15 cellular contexts compared by ENCODE assay signal in the genomic region with DNA sequence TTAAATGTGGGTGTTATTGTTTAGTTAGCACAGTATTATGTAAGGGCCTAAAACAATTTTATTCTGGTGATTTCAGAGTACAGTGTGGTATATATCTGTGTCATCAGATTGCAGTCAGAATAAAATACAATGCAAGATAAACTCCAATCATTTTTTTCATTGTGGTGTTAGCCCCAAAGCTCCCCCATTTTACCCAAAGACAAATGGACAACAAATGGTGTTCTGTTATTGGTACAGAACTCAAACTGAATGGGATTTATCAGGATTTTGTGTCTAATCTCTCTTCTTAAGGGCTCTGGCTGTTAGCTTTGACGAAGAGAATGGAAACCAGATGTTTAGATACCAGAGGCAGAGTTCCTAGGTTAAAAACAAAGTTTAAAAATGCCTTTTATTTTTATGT.
DNase-seq lines count a peak whose midpoint lies in the region; TF ChIP-seq lines count a peak whose summit lies in the region.
"Had no signal": no experiment of that assay in that cellular context is flagged by ENCODE, and none has a peak within 500 bp of the region (broad histone marks: within the 10 kb centered on the region; RNA-seq: fewer than 3 reads in every experiment).

No MANE protein-coding gene starts in this region.

- H3K27me3 ChIP-seq in neural progenitor cell = no peaks in the 10 kb centered on the region
- no peaks in the 10 kb centered on the region for H3K27me3 ChIP-seq in osteoblast (ENCODE audit: insufficient read depth, low read length)

- H3K27ac Mint-ChIP-seq in neural progenitor cell = no peak overlapping the region
- H3K27ac Mint-ChIP-seq: CD4-positive, alpha-beta T cell; GM23338 had no signal

- no peak overlapping the region for H3K9ac ChIP-seq in neural progenitor cell

- H3K36me3 Mint-ChIP-seq in neural progenitor cell = no peaks in the 10 kb centered on the region

- TF ChIP-seq CTCF in neural progenitor cell (IDR thresholded peaks at IDR 0.05) (no peak), osteoblast (IDR thresholded peaks at IDR 0.05; ENCODE audit: extremely low read depth, low read depth, low read length) (no peak)

- H3K36me3 ChIP-seq in neural progenitor cell (no peaks in the 10 kb centered on the region), osteoblast (ENCODE audit: insufficient read depth, low read length) (no peaks in the 10 kb centered on the region)

- no peaks in the 10 kb centered on the region for H3K27me3 Mint-ChIP-seq in neural progenitor cell (ENCODE audit: insufficient read depth, low read depth)

- peak overlapping the region; percentile 2 for H3K4me2 ChIP-seq in neural progenitor cell
- no peak overlapping the region for H3K4me2 ChIP-seq in osteoblast (ENCODE audit: insufficient read depth, low read length)
- H3K4me2 ChIP-seq: A549, GM23338 had no signal

- no peaks in the 10 kb centered on the region for H3K79me2 ChIP-seq in neural progenitor cell (ENCODE audit: low read depth)
- no peaks in the 10 kb centered on the region for H3K79me2 ChIP-seq in osteoblast (ENCODE audit: insufficient read depth, low read length)

- H2AFZ ChIP-seq in neural progenitor cell (replicated peaks) (no peak overlapping the region), osteoblast (ENCODE audit: low read length) (no peak overlapping the region)
- H2AFZ ChIP-seq: GM23338 had no signal

- DNase-seq in NCI-H82 (lab: John Stamatoyannopoulos, UW) (peak; percentile 52), NCI-H82 treated with DMSO at 0.1 percent for 48 hours (lab: John Stamatoyannopoulos, UW; ENCODE audit: unreplicated experiment) (no peak), fibroblast of the conjunctiva (ENCODE audit: low read depth) (peak; percentile 8), neural progenitor cell (ENCODE audit: low spot score) (no peak), globus pallidus (ENCODE audit: low spot score) (no peak), osteoblast (ENCODE audit: insufficient read length, low spot score, missing footprints) (no peak)
- no peak for DNase-seq in activated CD8-positive, alpha-beta memory T cell treated with anti-CD3 and anti-CD28 coated beads, Interleukin-2, amount 50 U/mL, for 48 hours
- DNase-seq: AML-193; Caco-2; CD4-positive, alpha-beta T cell; HCEC 1CT had no signal

- H3K4me3 ChIP-seq in neural progenitor cell (no peak overlapping the region), osteoblast (ENCODE audit: insufficient read depth, low read length) (no peak overlapping the region)
- H3K4me3 ChIP-seq: A549, GM23338 had no signal

- H3K27ac ChIP-seq in neural progenitor cell (no peak overlapping the region), osteoblast (ENCODE audit: low read depth, low read length) (no peak overlapping the region)
- H3K27ac ChIP-seq: 22Rv1, A549, C4-2B had no signal

- no peak overlapping the region for H3K4me3 Mint-ChIP-seq in neural progenitor cell
- H3K4me3 Mint-ChIP-seq: CD4-positive, alpha-beta T cell; GM23338 had no signal

- H3K4me1 ChIP-seq in neural progenitor cell (peaks cover 24% of the 10 kb centered on the region), osteoblast (ENCODE audit: insufficient read depth, low read length) (no peaks in the 10 kb centered on the region)
- H3K4me1 ChIP-seq: A549 had no signal

- H3F3A ChIP-seq in neural progenitor cell (ENCODE audit: low read depth) = no peaks in the 10 kb centered on the region

- H3K9me3 Mint-ChIP-seq in neural progenitor cell = no peaks in the 10 kb centered on the region
- H3K9me3 Mint-ChIP-seq: CD4-positive, alpha-beta T cell; GM23338 had no signal

- no peaks in the 10 kb centered on the region for H3K9me3 ChIP-seq in neural progenitor cell (ENCODE audit: low read depth)
- H3K9me3 ChIP-seq in osteoblast (ENCODE audit: low read depth, low read length) = no peaks in the 10 kb centered on the region
- H3K9me3 ChIP-seq: A549, Caco-2 had no signal

- H4K20me1 ChIP-seq in neural progenitor cell (ENCODE audit: low read depth) (no peaks in the 10 kb centered on the region), osteoblast (ENCODE audit: insufficient read depth, low read length) (no peaks in the 10 kb centered on the region)

- H3K4me1 Mint-ChIP-seq in neural progenitor cell = peaks cover 3% of the 10 kb centered on the region

Comparison
In these comparisons a context has a peak if more than half of its experiments do, and no peak if none do; other contexts are left out.
1. DNase-seq: peak in NCI-H82 (single experiment) and fibroblast of the conjunctiva (single experiment); none in NCI-H82 treated with DMSO at 0.1 percent for 48 hours (single experiment), neural progenitor cell (single experiment), activated CD8-positive, alpha-beta memory T cell treated with anti-CD3 and anti-CD28 coated beads, Interleukin-2, amount 50 U/mL, for 48 hours (single experiment), globus pallidus (single experiment) and osteoblast (single experiment).